In the genomic region with DNA sequence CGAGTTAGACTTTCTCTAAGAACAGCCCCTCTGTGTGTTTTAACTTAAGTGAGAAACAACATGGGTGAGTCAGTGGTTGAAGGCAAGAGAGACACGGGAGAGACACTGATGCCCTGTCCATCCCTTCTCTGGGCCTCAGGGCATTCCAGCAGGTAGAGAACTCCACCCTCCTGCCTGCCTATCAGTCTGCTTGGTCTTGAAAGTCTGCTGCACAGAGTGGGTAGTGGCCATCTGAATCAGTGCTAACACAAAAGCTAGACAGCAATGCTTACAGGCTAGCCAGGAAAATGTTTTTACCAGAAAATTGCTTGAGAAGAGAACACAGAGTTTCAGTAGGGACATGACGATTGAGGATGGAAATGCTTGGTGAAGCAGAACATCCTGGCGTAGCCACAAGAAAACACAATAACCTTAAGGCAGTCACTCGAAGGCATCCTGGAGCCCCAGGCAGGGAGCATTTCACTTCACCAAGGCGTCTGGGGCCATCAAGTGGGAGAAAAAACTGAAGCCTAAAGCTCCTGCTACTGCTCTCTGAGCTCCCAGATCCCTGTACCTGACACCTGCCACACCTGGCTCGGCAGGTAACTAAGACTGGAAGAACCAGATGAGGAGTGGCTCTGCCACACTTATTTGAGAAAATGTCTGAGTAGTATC, we compare ENCODE assay signal across 1 cellular context.
TF ChIP-seq lines count a peak whose summit lies in the region.

No MANE protein-coding gene starts in this region.

TF ChIP-seq in WTC11, 78 proteins besides CTCF, POLR2A, EP300 and RAD21 (continued from another document):
- TF ChIP-seq, protein P1, sequence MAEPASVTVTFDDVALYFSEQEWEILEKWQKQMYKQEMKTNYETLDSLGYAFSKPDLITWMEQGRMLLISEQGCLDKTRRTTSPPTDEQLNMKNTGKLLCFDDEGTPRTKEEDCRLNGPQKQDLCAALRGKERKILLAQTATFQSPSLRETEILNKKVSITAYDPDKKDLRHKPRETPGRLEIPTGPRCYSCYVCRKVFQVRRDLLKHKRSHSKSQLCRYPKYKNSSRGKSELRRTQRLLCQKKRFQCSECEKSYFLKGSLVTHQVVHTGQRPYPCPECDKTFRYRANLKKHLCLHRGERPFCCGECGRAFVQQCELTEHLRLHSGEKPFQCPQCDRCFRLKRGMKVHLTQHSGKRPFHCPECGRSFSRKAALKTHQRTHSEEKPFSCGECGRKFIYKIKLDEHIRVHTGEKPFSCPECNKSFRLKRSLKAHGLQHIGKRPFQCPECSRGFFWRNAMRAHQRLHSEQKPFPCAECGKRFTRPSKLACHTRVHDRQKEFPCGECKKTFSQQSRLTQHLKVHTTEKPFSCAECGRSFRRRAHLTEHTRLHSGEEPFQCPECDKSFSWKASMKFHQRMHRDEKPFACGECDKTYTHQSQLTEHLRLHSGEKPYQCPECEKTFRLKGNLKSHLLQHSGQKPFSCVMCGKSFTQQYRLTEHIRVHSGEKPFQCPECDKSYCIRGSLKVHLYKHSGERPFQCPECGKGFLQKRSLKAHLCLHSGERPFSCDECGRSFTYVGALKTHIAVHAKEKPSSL (CRISPR knock-in tag; conservative IDR thresholded peaks at IDR 0.05) = no peak
- TF ChIP-seq, protein P2, sequence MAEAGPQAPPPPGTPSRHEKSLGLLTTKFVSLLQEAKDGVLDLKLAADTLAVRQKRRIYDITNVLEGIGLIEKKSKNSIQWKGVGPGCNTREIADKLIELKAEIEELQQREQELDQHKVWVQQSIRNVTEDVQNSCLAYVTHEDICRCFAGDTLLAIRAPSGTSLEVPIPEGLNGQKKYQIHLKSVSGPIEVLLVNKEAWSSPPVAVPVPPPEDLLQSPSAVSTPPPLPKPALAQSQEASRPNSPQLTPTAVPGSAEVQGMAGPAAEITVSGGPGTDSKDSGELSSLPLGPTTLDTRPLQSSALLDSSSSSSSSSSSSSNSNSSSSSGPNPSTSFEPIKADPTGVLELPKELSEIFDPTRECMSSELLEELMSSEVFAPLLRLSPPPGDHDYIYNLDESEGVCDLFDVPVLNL (CRISPR knock-in tag; IDR thresholded peaks at IDR 0.05; ENCODE audit: borderline replicate concordance, low read depth) = no peak
- TF ChIP-seq TEAD1 (CRISPR knock-in tag; IDR thresholded peaks at IDR 0.05) = no peak
- TF ChIP-seq, protein P3, sequence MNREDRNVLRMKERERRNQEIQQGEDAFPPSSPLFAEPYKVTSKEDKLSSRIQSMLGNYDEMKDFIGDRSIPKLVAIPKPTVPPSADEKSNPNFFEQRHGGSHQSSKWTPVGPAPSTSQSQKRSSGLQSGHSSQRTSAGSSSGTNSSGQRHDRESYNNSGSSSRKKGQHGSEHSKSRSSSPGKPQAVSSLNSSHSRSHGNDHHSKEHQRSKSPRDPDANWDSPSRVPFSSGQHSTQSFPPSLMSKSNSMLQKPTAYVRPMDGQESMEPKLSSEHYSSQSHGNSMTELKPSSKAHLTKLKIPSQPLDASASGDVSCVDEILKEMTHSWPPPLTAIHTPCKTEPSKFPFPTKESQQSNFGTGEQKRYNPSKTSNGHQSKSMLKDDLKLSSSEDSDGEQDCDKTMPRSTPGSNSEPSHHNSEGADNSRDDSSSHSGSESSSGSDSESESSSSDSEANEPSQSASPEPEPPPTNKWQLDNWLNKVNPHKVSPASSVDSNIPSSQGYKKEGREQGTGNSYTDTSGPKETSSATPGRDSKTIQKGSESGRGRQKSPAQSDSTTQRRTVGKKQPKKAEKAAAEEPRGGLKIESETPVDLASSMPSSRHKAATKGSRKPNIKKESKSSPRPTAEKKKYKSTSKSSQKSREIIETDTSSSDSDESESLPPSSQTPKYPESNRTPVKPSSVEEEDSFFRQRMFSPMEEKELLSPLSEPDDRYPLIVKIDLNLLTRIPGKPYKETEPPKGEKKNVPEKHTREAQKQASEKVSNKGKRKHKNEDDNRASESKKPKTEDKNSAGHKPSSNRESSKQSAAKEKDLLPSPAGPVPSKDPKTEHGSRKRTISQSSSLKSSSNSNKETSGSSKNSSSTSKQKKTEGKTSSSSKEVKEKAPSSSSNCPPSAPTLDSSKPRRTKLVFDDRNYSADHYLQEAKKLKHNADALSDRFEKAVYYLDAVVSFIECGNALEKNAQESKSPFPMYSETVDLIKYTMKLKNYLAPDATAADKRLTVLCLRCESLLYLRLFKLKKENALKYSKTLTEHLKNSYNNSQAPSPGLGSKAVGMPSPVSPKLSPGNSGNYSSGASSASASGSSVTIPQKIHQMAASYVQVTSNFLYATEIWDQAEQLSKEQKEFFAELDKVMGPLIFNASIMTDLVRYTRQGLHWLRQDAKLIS (CRISPR knock-in tag; IDR thresholded peaks at IDR 0.05; ENCODE audit: borderline replicate concordance) = no peak
- TF ChIP-seq, protein P4, sequence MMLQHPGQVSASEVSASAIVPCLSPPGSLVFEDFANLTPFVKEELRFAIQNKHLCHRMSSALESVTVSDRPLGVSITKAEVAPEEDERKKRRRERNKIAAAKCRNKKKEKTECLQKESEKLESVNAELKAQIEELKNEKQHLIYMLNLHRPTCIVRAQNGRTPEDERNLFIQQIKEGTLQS (CRISPR knock-in tag; conservative IDR thresholded peaks at IDR 0.05) = no peak
- no peak for TF ChIP-seq MYBL2 (CRISPR knock-in tag; IDR thresholded peaks at IDR 0.05)
- TF ChIP-seq, protein P5, sequence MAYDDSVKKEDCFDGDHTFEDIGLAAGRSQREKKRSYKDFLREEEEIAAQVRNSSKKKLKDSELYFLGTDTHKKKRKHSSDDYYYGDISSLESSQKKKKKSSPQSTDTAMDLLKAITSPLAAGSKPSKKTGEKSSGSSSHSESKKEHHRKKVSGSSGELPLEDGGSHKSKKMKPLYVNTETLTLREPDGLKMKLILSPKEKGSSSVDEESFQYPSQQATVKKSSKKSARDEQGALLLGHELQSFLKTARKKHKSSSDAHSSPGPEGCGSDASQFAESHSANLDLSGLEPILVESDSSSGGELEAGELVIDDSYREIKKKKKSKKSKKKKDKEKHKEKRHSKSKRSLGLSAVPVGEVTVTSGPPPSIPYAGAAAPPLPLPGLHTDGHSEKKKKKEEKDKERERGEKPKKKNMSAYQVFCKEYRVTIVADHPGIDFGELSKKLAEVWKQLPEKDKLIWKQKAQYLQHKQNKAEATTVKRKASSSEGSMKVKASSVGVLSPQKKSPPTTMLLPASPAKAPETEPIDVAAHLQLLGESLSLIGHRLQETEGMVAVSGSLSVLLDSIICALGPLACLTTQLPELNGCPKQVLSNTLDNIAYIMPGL (CRISPR knock-in tag; IDR thresholded peaks at IDR 0.05) = no peak
- TF ChIP-seq, protein P6, sequence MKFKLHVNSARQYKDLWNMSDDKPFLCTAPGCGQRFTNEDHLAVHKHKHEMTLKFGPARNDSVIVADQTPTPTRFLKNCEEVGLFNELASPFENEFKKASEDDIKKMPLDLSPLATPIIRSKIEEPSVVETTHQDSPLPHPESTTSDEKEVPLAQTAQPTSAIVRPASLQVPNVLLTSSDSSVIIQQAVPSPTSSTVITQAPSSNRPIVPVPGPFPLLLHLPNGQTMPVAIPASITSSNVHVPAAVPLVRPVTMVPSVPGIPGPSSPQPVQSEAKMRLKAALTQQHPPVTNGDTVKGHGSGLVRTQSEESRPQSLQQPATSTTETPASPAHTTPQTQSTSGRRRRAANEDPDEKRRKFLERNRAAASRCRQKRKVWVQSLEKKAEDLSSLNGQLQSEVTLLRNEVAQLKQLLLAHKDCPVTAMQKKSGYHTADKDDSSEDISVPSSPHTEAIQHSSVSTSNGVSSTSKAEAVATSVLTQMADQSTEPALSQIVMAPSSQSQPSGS (CRISPR knock-in tag; IDR thresholded peaks at IDR 0.05; ENCODE audit: borderline replicate concordance, low read depth) = no peak
- TF ChIP-seq, protein P7, sequence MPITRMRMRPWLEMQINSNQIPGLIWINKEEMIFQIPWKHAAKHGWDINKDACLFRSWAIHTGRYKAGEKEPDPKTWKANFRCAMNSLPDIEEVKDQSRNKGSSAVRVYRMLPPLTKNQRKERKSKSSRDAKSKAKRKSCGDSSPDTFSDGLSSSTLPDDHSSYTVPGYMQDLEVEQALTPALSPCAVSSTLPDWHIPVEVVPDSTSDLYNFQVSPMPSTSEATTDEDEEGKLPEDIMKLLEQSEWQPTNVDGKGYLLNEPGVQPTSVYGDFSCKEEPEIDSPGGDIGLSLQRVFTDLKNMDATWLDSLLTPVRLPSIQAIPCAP (CRISPR knock-in tag; IDR thresholded peaks at IDR 0.05) = no peak
- TF ChIP-seq SMAD3 (CRISPR knock-in tag; IDR thresholded peaks at IDR 0.05; ENCODE audit: borderline replicate concordance) = no peak
- TF ChIP-seq NFE2L1 (CRISPR knock-in tag; IDR thresholded peaks at IDR 0.05) = no peak
- no peak for TF ChIP-seq ATF1 (CRISPR knock-in tag; IDR thresholded peaks at IDR 0.05)
- no peak for TF ChIP-seq SP1 (CRISPR knock-in tag; conservative IDR thresholded peaks at IDR 0.05)
- TF ChIP-seq CBFB (CRISPR knock-in tag; IDR thresholded peaks at IDR 0.05; ENCODE audit: low read depth) = no peak
